Comparison of ENCODE assay signal across 2 cellular contexts in genomic region chr6:168081858-168082546, GRCh38.
TF ChIP-seq lines count a peak whose summit lies in the region.

No MANE protein-coding gene starts in this region.

TF ChIP-seq in H1, 55 proteins besides CTCF, POLR2A, EP300 and RAD21:
- no peak for TF ChIP-seq TBP (IDR thresholded peaks at IDR 0.05; ENCODE audit: low read depth, low read length)
- no peak for TF ChIP-seq CTBP2 (IDR thresholded peaks at IDR 0.05; ENCODE audit: borderline replicate concordance, insufficient read depth, insufficient read length, low read length)
- TF ChIP-seq HDAC6 (IDR thresholded peaks at IDR 0.05; ENCODE audit: low read depth, low read length) = no peak
- no peak for TF ChIP-seq KDM5A (IDR thresholded peaks at IDR 0.05; ENCODE audit: low read length)
- no peak for TF ChIP-seq BACH1 (IDR thresholded peaks at IDR 0.05; ENCODE audit: low read length)
- TF ChIP-seq GABPA (IDR thresholded peaks at IDR 0.05; ENCODE audit: borderline replicate concordance, insufficient read depth, low read length) = no peak
- TF ChIP-seq TAF7 (optimal IDR thresholded peaks at IDR 0.05; ENCODE audit: borderline replicate concordance, low read depth, low read length) = no peak
- TF ChIP-seq SP2 (IDR thresholded peaks at IDR 0.05; ENCODE audit: low read length) = no peak
- TF ChIP-seq USF2 (IDR thresholded peaks at IDR 0.05; ENCODE audit: low read length) = no peak
- TF ChIP-seq RXRA (IDR thresholded peaks at IDR 0.05; ENCODE audit: insufficient read depth, low read depth, low read length) = no peak
- TF ChIP-seq JUN (IDR thresholded peaks at IDR 0.05; ENCODE audit: low read depth, low read length) = no peak
- no peak for TF ChIP-seq E2F6 (IDR thresholded peaks at IDR 0.05)

TF ChIP-seq in GM23338, 12 proteins besides CTCF, POLR2A, EP300 and RAD21:
- no peak for TF ChIP-seq EZH2phosphoT487 (IDR thresholded peaks at IDR 0.05; ENCODE audit: unreplicated experiment)
- TF ChIP-seq NANOG (IDR thresholded peaks at IDR 0.05; ENCODE audit: borderline replicate concordance) = no peak
- no peak for TF ChIP-seq STAT1 (IDR thresholded peaks at IDR 0.05; ENCODE audit: unreplicated experiment)
- TF ChIP-seq EZH2 (IDR thresholded peaks at IDR 0.05; ENCODE audit: low read depth, unreplicated experiment) = no peak
- no peak for TF ChIP-seq JUNB (IDR thresholded peaks at IDR 0.05; ENCODE audit: unreplicated experiment)
